In genomic region chr10:101224910-101225823, GRCh38 we compare ENCODE assay signal across 9 cellular contexts. TPM values are rescaled to one million over a fixed set of nuclear protein-coding genes. Genes with fewer than 3 reads are reported as not detected.
DNase-seq lines count a peak whose midpoint lies in the region; ATAC-seq and TF ChIP-seq lines count a peak whose summit lies in the region.
"Had no signal": no experiment of that assay in that cellular context is flagged by ENCODE, and none has a peak within 500 bp of the region (broad histone marks: within the 10 kb centered on the region; RNA-seq: fewer than 3 reads in every experiment).

No MANE protein-coding gene starts in this region.

- no peak overlapping the region for H2BK120ac ChIP-seq in IMR-90 (ENCODE audit: low read depth, low read length)

- H4K8ac ChIP-seq in IMR-90 (ENCODE audit: low read depth in 2 of 2, low read length in 2 of 2) = no peak overlapping the region

- peak; percentile 58 for DNase-seq in ELF-1 (ENCODE audit: low read depth, low spot score)
- no peak for DNase-seq in IMR-90
- no peak for DNase-seq in colonic mucosa
- DNase-seq in inferior parietal cortex (ENCODE audit: extremely low spot score) = no peak
- DNase-seq in cerebellum (ENCODE audit: low spot score) = no peak
- DNase-seq: stimulated activated CD4-positive, alpha-beta T cell treated with anti-CD3 and anti-CD28 coated beads, Interleukin-15, amount 100 ng/mL, for 24 hours had no signal

- no peak for TF ChIP-seq POLR2A in IMR-90 (IDR thresholded peaks at IDR 0.05; ENCODE audit: low read depth, low read length)

- 1% methylated on average over 18 of the region's 53 CpGs; no CpG with 5 or more reads in 1 of the 2 experiments for WGBS in IMR-90 (ENCODE audit: extremely low coverage in 2 of 2, insufficient read length in 1 of 2), 2 experiments

- no peaks in the 10 kb centered on the region; the same call in 1 of the 2 replicates for H3K4me1 ChIP-seq in IMR-90 (ENCODE audit: control insufficient read depth, insufficient read depth, low read length)
- H3K4me1 ChIP-seq in colonic mucosa = peaks cover 18% of the 10 kb centered on the region
- H3K4me1 ChIP-seq in parathyroid adenoma = peaks cover 7% of the 10 kb centered on the region

- H3K23ac ChIP-seq in IMR-90 (ENCODE audit: low read depth, low read length) = no peak overlapping the region

- no peak overlapping the region for H2AK5ac ChIP-seq in IMR-90 (ENCODE audit: low read depth, low read length)

- H2AFZ ChIP-seq in IMR-90 (replicated peaks; ENCODE audit: low read length, poor library complexity) = peak overlapping the region; percentile 38
- peak overlapping the region; percentile 8 for H2AFZ ChIP-seq in parathyroid adenoma

- H4K91ac ChIP-seq in IMR-90 (ENCODE audit: insufficient read depth, low read depth, low read length) = no peak overlapping the region

- H4K20me1 ChIP-seq in IMR-90 (ENCODE audit: insufficient read depth, low read length) = peaks cover 17% of the 10 kb centered on the region

- no peak overlapping the region for H4K5ac ChIP-seq in IMR-90 (ENCODE audit: low read depth, low read length)

- no peak overlapping the region for H2BK15ac ChIP-seq in IMR-90 (ENCODE audit: low read depth, low read length)

- CTCF ChIA-PET in IMR-90 (lab: Yijun Ruan, JAX) = no interaction called here

- H3K4ac ChIP-seq in IMR-90 (ENCODE audit: low read depth, low read length) = no peak overlapping the region

- intact Hi-C loops in IMR-90 (cut with micrococcal nuclease) = no loop called here
- intact Hi-C loops in colonic mucosa (cut with DNase I) = no loop called here

- no peak overlapping the region for H3K56ac ChIP-seq in IMR-90 (ENCODE audit: extremely low read depth, insufficient read depth, low read length)

- no TSS peak for BruUV-seq in IMR-90 (replicated peaks; lab: Mats Ljungman, UMichigan)

- no peak overlapping the region for H2BK5ac ChIP-seq in IMR-90 (ENCODE audit: low read depth, low read length, poor library complexity, severe bottlenecking)

- 0 out of 2 replicates have a peak, but pooled peaks cover 5% of the 10 kb centered on the region for H3K9me1 ChIP-seq in IMR-90 (ENCODE audit: insufficient read depth, low read length)

- H3K4me3 ChIP-seq in IMR-90 (ENCODE audit: insufficient read depth, low read depth, low read length) (no peak overlapping the region), colonic mucosa (peak overlapping the region; percentile 6), parathyroid adenoma (ENCODE audit: low read depth, low read length) (peak overlapping the region; percentile 40)

- no peak for TF ChIP-seq CTCF in IMR-90 (conservative IDR thresholded peaks at IDR 0.05; ENCODE audit: low read depth, low read length)
- no peak for TF ChIP-seq CTCF in colonic mucosa (IDR thresholded peaks at IDR 0.05)
- TF ChIP-seq CTCF in parathyroid adenoma (IDR thresholded peaks at IDR 0.05) = no peak

- H3K18ac ChIP-seq in IMR-90 (ENCODE audit: low read depth, low read length) = no peak overlapping the region

- H3K9me3 ChIP-seq in IMR-90 (ENCODE audit: control insufficient read depth, insufficient read depth, low read length) (peaks cover 19% of the 10 kb centered on the region), colonic mucosa (no peaks in the 10 kb centered on the region), parathyroid adenoma (ENCODE audit: control insufficient read depth, low read length) (no peaks in the 10 kb centered on the region)

- H3K79me1 ChIP-seq in IMR-90 (ENCODE audit: low read depth in 1 of 2, low read length in 2 of 2) = no peaks in the 10 kb centered on the region

- in situ Hi-C loops in IMR-90 (cut with MboI; ENCODE audit: low sequenced_read_pairs) = no loop called here

- H3K27ac ChIP-seq in IMR-90 (ENCODE audit: insufficient read depth, low read length) (no peak overlapping the region), colonic mucosa (no peak overlapping the region), parathyroid adenoma (no peak overlapping the region)
- H3K27ac ChIP-seq: HL-60 had no signal

- dilution Hi-C loops in IMR-90 (cut with HindIII; ENCODE audit: low sequenced_read_pairs, unreplicated experiment) = no loop called here

- no peak overlapping the region for H3K14ac ChIP-seq in IMR-90 (replicated peaks; ENCODE audit: low read depth, low read length)

- H3K9ac ChIP-seq in IMR-90 (ENCODE audit: low read depth, low read length) (no peak overlapping the region), colonic mucosa (ENCODE audit: low read depth in 2 of 2, low read length in 2 of 2) (no peak overlapping the region), parathyroid adenoma (no peak overlapping the region)

- H3K4me2 ChIP-seq in IMR-90 (ENCODE audit: low read depth, low read length) (no peak overlapping the region; the same call in 1 of the 2 replicates), parathyroid adenoma (ENCODE audit: low read length) (peak overlapping the region; percentile 53)

- H3K27me3 ChIP-seq in IMR-90 (ENCODE audit: control insufficient read depth, insufficient read depth, low read length) (peaks cover 98% of the 10 kb centered on the region), colonic mucosa (peaks cover 99% of the 10 kb centered on the region), parathyroid adenoma (ENCODE audit: control insufficient read depth, insufficient read depth, low read length) (peaks cover 49% of the 10 kb centered on the region)

- no peak for TF ChIP-seq RAD21 in IMR-90 (IDR thresholded peaks at IDR 0.05; ENCODE audit: low read length)

- POLR2A ChIA-PET in IMR-90 (lab: Charles Lee; ENCODE audit: unreplicated experiment) = no interaction called here

- H2AK9ac ChIP-seq in IMR-90 (replicated peaks; ENCODE audit: low read depth, low read length, poor library complexity) = no peak overlapping the region

- ATAC-seq in IMR-90 (ENCODE audit: low read depth) = no peak
- ATAC-seq in HG02970 (IDR thresholded peaks at IDR 0.05; ENCODE audit: low FRiP score, unreplicated experiment) = no peak

- H3K36me3 ChIP-seq in IMR-90 (ENCODE audit: control insufficient read depth, insufficient read depth, low read length) (no peaks in the 10 kb centered on the region), colonic mucosa (no peaks in the 10 kb centered on the region), parathyroid adenoma (ENCODE audit: control insufficient read depth, insufficient read depth, low read length) (no peaks in the 10 kb centered on the region)

- H2BK20ac ChIP-seq in IMR-90 (ENCODE audit: low read depth, low read length) = no peak overlapping the region

- no peaks in the 10 kb centered on the region for H3K79me2 ChIP-seq in parathyroid adenoma

TF ChIP-seq in IMR-90, 13 proteins besides CTCF, POLR2A, EP300 and RAD21:
- TF ChIP-seq RFX5 (IDR thresholded peaks at IDR 0.05; ENCODE audit: low read depth, low read length) (no peak), MXI1 (IDR thresholded peaks at IDR 0.05; ENCODE audit: borderline replicate concordance, low read depth, low read length) (no peak), CHD1 (IDR thresholded peaks at IDR 0.05; ENCODE audit: low read depth, low read length) (no peak)
TF ChIP-seq in IMR-90: peak in this region for 0.

RNA-seq across cellular contexts. Expression of gene LBX1, which starts 4.1 kb away (rescaled TPM):
- total RNA-seq in IMR-90 (2012; rRNA removed) = not detected in 2 replicates
- polyA plus RNA-seq in IMR-90 (2012; rRNA removed) = not detected in 2 replicates
- not detected in 2 replicates for polyA plus RNA-seq in IMR-90 (2012; cell fraction: cytosol; rRNA removed)
- polyA plus RNA-seq in IMR-90 (2012; cell fraction: nucleus; rRNA removed; ENCODE audit: low replicate concordance) = not detected in 2 replicates
- total RNA-seq in colonic mucosa = not detected
- 1.6 TPM for total RNA-seq in cerebellum
